ENCODE assay signal across 19 cellular contexts in genomic region chr2:56476509-56477071, GRCh38.
A peak's percentile ranks its signal among the peaks of the same experiment; 100 is the strongest.
DNase-seq lines count a peak whose midpoint lies in the region; ATAC-seq and TF ChIP-seq lines count a peak whose summit lies in the region.
"Had no signal": no experiment of that assay in that cellular context is flagged by ENCODE, and none has a peak within 500 bp of the region (broad histone marks: within the 10 kb centered on the region; RNA-seq: fewer than 3 reads in every experiment).

No MANE protein-coding gene starts in this region.

- H3K36me3 ChIP-seq in thyroid gland: no peaks in the 10 kb centered on the region
- H3K36me3 ChIP-seq in mucosa of descending colon (ENCODE audit: low read depth): no peaks in the 10 kb centered on the region
- H3K36me3 ChIP-seq: BLaER1 treated with 17β-estradiol and CSF1 and Interleukin-3, amounts not matched to agents 10 nM and 100 nM; Peyer's patch had no signal

- no peak overlapping the region for H3K4me3 ChIP-seq in thyroid gland (replicated peaks in 1 of 3)
- H3K4me3 ChIP-seq in mucosa of descending colon: no peak overlapping the region
- H3K4me3 ChIP-seq: A549; BLaER1 treated with 17β-estradiol and CSF1 and Interleukin-3, amounts not matched to agents 10 nM and 100 nM; Peyer's patch; SK-N-MC had no signal

- H3K9me3 ChIP-seq in thyroid gland (no peaks in the 10 kb centered on the region), mucosa of descending colon (no peaks in the 10 kb centered on the region)
- H3K9me3 ChIP-seq: A549; BLaER1 treated with 17β-estradiol and CSF1 and Interleukin-3, amounts not matched to agents 10 nM and 100 nM; Peyer's patch had no signal

- ATAC-seq in foreskin keratinocyte: peak; percentile 72
- ATAC-seq in mucosa of descending colon: no peak
- no peak for ATAC-seq in HG03095 (IDR thresholded peaks at IDR 0.05; ENCODE audit: unreplicated experiment)
- ATAC-seq: A549 had no signal

- no peak for TF ChIP-seq POLR2A in thyroid gland (IDR thresholded peaks at IDR 0.05)

- WGBS in thyroid gland, 2 donors: 52 to 59% methylated on average over 8 of the region's 8 CpGs

- H3K27me3 ChIP-seq in foreskin keratinocyte (no peaks in the 10 kb centered on the region), thyroid gland (no peaks in the 10 kb centered on the region)
- H3K27me3 ChIP-seq: BLaER1 treated with 17β-estradiol and CSF1 and Interleukin-3, amounts not matched to agents 10 nM and 100 nM; Peyer's patch had no signal

- H3K4me1 ChIP-seq in foreskin keratinocyte (peaks cover 10% of the 10 kb centered on the region), thyroid gland (peaks cover 17 to 21% of the 10 kb centered on the region in 2 donors), mucosa of descending colon (ENCODE audit: low read depth) (no peaks in the 10 kb centered on the region)
- H3K4me1 ChIP-seq: A549; BLaER1 treated with 17β-estradiol and CSF1 and Interleukin-3, amounts not matched to agents 10 nM and 100 nM; Peyer's patch had no signal

- intact Hi-C loops in thyroid gland (cut with DNase I): no loop called here
- intact Hi-C loops in mucosa of descending colon (cut with DNase I, micrococcal nuclease): no loop called here

- TF ChIP-seq CTCF in foreskin keratinocyte (conservative IDR thresholded peaks at IDR 0.05) (no peak), thyroid gland (IDR thresholded peaks at IDR 0.05) (no peak), mucosa of descending colon (IDR thresholded peaks at IDR 0.05) (no peak)

- DNase-seq in NCI-H2081 (lab: John Stamatoyannopoulos, UW): peak; percentile 27 to 47
- no peak for DNase-seq in NCI-H2081 treated with DMSO at 0.1 percent for 48 hours (lab: John Stamatoyannopoulos, UW)
- DNase-seq in NCI-H2171 (lab: John Stamatoyannopoulos, UW): peak; percentile 79
- peak; percentile 57 to 78 for DNase-seq in foreskin keratinocyte
- DNase-seq in thyroid gland: peak in 1 of 2 donors; percentile 48
- no peak for DNase-seq in NCI-H2107 (lab: John Stamatoyannopoulos, UW)
- no peak for DNase-seq in mucosa of descending colon
- DNase-seq: H7, Kasumi-1, MM.1S, NCI-H2029, NCI-H748 treated with DMSO at 0.1 percent for 48 hours, Peyer's patch, Right ventricle myocardium superior, T-helper 1 cell had no signal

- H3K27ac ChIP-seq in foreskin keratinocyte (no peak overlapping the region), thyroid gland (peak overlapping the region in 2 of 3 donors; percentile 55 to 68)
- H3K27ac ChIP-seq: A549; BLaER1 treated with 17β-estradiol and CSF1 and Interleukin-3, amounts not matched to agents 10 nM and 100 nM; Peyer's patch; SK-N-MC had no signal

Comparison
In these comparisons a context has a peak if more than half of its experiments do, and no peak if none do; other contexts are left out.
1. DNase-seq: peak in NCI-H2081 (2 of 2), NCI-H2171 (single experiment) and foreskin keratinocyte (2 of 2); none in NCI-H2081 treated with DMSO at 0.1 percent for 48 hours (single experiment), NCI-H2107 (single experiment) and mucosa of descending colon (0 of 3).